In the genomic region with DNA sequence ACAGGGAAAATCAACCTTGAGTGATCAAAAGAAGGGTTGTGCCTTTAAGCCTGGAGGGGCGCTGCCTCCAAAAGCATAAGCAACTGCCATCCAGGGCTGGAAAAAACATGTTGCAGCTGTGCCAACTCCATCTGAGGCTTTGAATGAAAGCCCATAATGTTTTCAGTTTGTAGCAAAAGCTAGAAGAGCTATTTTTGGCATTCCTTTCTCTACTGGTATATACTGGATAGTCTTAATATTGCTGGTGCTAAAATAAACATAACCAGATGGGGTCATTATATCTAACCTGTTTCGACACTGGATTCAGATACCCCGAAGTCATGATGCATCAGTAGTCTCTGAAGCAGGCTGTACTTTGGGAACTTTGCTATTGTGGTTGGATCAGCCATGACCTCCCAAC, we compare ENCODE assay signal across 12 cellular contexts. TPM values are rescaled to one million over a fixed set of nuclear protein-coding genes. Genes with fewer than 3 reads are reported as not detected.
DNase-seq lines count a peak whose midpoint lies in the region; TF ChIP-seq lines count a peak whose summit lies in the region.
"Had no signal": no experiment of that assay in that cellular context is flagged by ENCODE, and none has a peak within 500 bp of the region (broad histone marks: within the 10 kb centered on the region; RNA-seq: fewer than 3 reads in every experiment).

No MANE protein-coding gene starts in this region.

- no peak for TF ChIP-seq POLR2A in ovary (IDR thresholded peaks at IDR 0.05)

- no peak overlapping the region for H3K9ac ChIP-seq in Karpas-422 (ENCODE audit: low read length)

- TF ChIP-seq EP300 in ovary (IDR thresholded peaks at IDR 0.05) = no peak

- TF ChIP-seq CTCF in ovary (IDR thresholded peaks at IDR 0.05) = no peak

- no peaks in the 10 kb centered on the region for H3K36me3 ChIP-seq in ovary
- no peaks in the 10 kb centered on the region for H3K36me3 ChIP-seq in Karpas-422 (ENCODE audit: insufficient read depth, low read length)

- H3K4me2 ChIP-seq in Karpas-422 (ENCODE audit: low read depth, low read length, poor library complexity, severe bottlenecking) = no peak overlapping the region

- H3K9me3 ChIP-seq in ovary (no peaks in the 10 kb centered on the region), Karpas-422 (ENCODE audit: low read length) (no peaks in the 10 kb centered on the region)

- 12 to 32% (median 13%) methylated on average over 3 of the region's 3 CpGs for WGBS in ovary, 3 donors

- no peak overlapping the region for H2AFZ ChIP-seq in Karpas-422 (ENCODE audit: low read length)

- no peaks in the 10 kb centered on the region for H4K20me1 ChIP-seq in Karpas-422 (ENCODE audit: insufficient read depth, low read depth, low read length)

- DNase-seq in AG08396 (ENCODE audit: low spot score) (peak; percentile 59), M059J (ENCODE audit: low read depth) (peak; percentile 67), epidermal melanocyte (ENCODE audit: insufficient read length, low spot score) (peak; percentile 68), ovary (peak in 3 of 5 donors; percentile 22 to 47 (median 41)), NCI-H1417 treated with DMSO at 0.1 percent for 48 hours (lab: John Stamatoyannopoulos, UW) (no peak), Karpas-422 (no peak), GDM1 (lab: John Stamatoyannopoulos, UW) (no peak)
- no peak for DNase-seq in stimulated activated CD4-positive, alpha-beta T cell treated with anti-CD3 and anti-CD28 coated beads, Interleukin-12 subunit alpha, Interleukin-12 subunit beta, amount 100 ng/mL, for 4 hours
- DNase-seq: activated CD8-positive, alpha-beta T cell treated with anti-CD3 and anti-CD28 coated beads for 36 hours; aorta; COR-L47; stimulated activated CD4-positive, alpha-beta T cell treated with anti-CD3 and anti-CD28 coated beads, Interleukin-15, amount 100 ng/mL, for 24 hours had no signal

- H3K79me2 ChIP-seq in Karpas-422 (ENCODE audit: low read length) = no peaks in the 10 kb centered on the region

- intact Hi-C loops in ovary (cut with DNase I) = no loop called here

- H3K4me3 ChIP-seq in ovary = no peak overlapping the region
- no peak overlapping the region for H3K4me3 ChIP-seq in Karpas-422 (ENCODE audit: low read length)

- peak overlapping the region in 1 of 2 donors; percentile 28 for H3K27ac ChIP-seq in ovary
- no peak overlapping the region for H3K27ac ChIP-seq in Karpas-422 (ENCODE audit: low read length)

- H3K9me2 ChIP-seq in Karpas-422 (replicated peaks; ENCODE audit: insufficient read depth, low read length) = no peaks in the 10 kb centered on the region

- H3K27me3 ChIP-seq in ovary (no peaks in the 10 kb centered on the region), Karpas-422 (ENCODE audit: low read length) (no peaks in the 10 kb centered on the region)

- H3K4me1 ChIP-seq in ovary (ENCODE audit: insufficient read depth) (peaks cover 11% of the 10 kb centered on the region), Karpas-422 (ENCODE audit: low read length) (no peaks in the 10 kb centered on the region)

RNA-seq across cellular contexts. Expression of a gene that starts 25.1 kb away (rescaled TPM):
- 9.1 and 16.9 TPM in 2 replicates for total RNA-seq in M059J (2014; rRNA removed; shearing (Covaris generic))
- total RNA-seq in ovary = 10 to 100 TPM; 25.4 to 89.7 (median 77.1) TPM
- 10 to 100 TPM; 43.4 to 71.8 TPM for polyA plus RNA-seq in ovary
- 1.1 and 2.4 TPM in 2 replicates for total RNA-seq in Karpas-422 (2014; rRNA removed; shearing (Covaris generic); ENCODE audit: low replicate concordance)

Comparison
In these comparisons a context has a peak if more than half of its experiments do, and no peak if none do; other contexts are left out.
1. DNase-seq: peak in AG08396 (single experiment), M059J (single experiment), epidermal melanocyte (single experiment) and ovary (3 of 5); none in NCI-H1417 treated with DMSO at 0.1 percent for 48 hours (single experiment), Karpas-422 (single experiment), stimulated activated CD4-positive, alpha-beta T cell treated with anti-CD3 and anti-CD28 coated beads, Interleukin-12 subunit alpha, Interleukin-12 subunit beta, amount 100 ng/mL, for 4 hours (single experiment) and GDM1 (single experiment).